10 cellular contexts compared by ENCODE assay signal in genomic region chr6:53479871-53480270, GRCh38.
"Had no signal": no experiment of that assay in that cellular context is flagged by ENCODE, and none has a peak within 500 bp of the region (broad histone marks: within the 10 kb centered on the region; RNA-seq: fewer than 3 reads in every experiment).

No MANE protein-coding gene starts in this region.

- H3K4me1 ChIP-seq: HAP-1 had no signal

- FAIRE-seq: HepG2, K562 had no signal

- H3K9me3 ChIP-seq: HAP-1 had no signal

- ATAC-seq: HCT116, HepG2, K562 had no signal

- H3K9me3 Mint-ChIP-seq: HFFc6 had no signal

- H3K27ac Mint-ChIP-seq: HFFc6 had no signal

- H3K4me3 Mint-ChIP-seq: HFFc6 had no signal

- H2AFZ ChIP-seq: GM23248 had no signal

- H3K27ac ChIP-seq: GM23248, HL-60 had no signal

- H3K4me3 ChIP-seq: GM23248, HAP-1, K562 had no signal

- H3K36me3 ChIP-seq: HAP-1 had no signal

- DNase-seq: GM23248, GOT3, H7, HFFc6, KG1 had no signal

- H3K9ac ChIP-seq: GM23248 had no signal
